Comparison of ENCODE assay signal across 8 cellular contexts in the genomic region with DNA sequence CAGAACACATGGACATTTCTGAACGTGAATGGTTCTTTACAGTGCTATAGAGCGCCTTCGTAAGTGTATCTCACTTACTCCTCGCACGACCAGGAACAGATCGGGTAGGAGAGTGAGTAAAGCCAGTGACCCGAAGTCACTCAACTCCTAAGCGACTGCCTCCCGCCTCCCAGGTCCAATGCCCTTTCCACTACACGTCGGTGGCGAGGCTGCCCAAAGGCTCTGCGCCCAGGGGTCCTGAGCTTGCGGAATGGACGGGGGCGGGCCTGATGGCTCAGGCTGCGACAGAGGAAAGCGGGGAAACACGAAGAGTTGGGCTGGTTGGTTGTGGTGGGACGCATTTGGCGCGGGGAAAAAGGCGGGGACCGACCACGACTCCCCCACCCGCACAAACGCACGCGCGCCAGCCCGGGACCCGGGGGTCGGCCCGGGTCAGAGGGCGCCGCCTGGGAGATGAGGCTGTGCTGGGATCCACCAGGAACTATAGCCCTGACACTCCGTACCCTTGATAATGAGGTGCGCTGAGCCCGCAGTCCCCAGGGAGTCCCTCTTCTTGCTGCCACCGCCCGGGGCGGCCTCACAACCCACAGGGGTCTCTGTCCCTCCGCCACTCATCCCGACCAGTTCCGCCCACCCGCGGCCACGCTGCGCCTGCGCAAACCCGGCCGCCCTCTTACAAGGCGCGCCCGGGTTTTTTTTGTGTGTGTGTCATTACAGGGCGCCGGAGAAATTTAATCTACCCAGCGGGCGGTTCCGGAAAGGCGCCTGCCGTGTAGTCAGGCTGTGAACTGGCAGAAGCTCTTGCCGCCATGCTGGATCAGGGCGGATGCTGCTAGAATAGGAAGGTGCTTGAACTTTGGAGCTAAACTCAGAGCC. TPM values are rescaled to one million over a fixed set of nuclear protein-coding genes. Genes with fewer than 3 reads are reported as not detected.
DNase-seq lines count a peak whose midpoint lies in the region; ATAC-seq and TF ChIP-seq lines count a peak whose summit lies in the region.

A gene with protein sequence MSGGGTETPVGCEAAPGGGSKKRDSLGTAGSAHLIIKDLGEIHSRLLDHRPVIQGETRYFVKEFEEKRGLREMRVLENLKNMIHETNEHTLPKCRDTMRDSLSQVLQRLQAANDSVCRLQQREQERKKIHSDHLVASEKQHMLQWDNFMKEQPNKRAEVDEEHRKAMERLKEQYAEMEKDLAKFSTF (minus strand): TSS at position 628 of the 876 bp plus-strand sequence. CDS start 13 bp downstream, at position 615.

- peak within 1 kb of the TSS; percentile 87 for H3K4me3 Mint-ChIP-seq in dendritic cell treated with granulocyte-macrophage colony-stimulating factor and Interleukin-4, amounts not matched to agents 40 ng/mL and 50 ng/mL, for 4 days

- no peaks in the 10 kb centered on the region for H3K27me3 ChIP-seq in left lung

- intact Hi-C loops in dendritic cell treated with granulocyte-macrophage colony-stimulating factor and Interleukin-4, amounts not matched to agents 40 ng/mL and 50 ng/mL, for 4 days (cut with micrococcal nuclease): loop anchor here (1.0 to 10.0 kb wide), 3 partner anchors 38 to 371 kb away; partner anchors contain the start of genes EEF1E1 and SLC35B3
- intact Hi-C loops in left lung (cut with DNase I): no loop called here

- H3K4me1 ChIP-seq in left lung: peaks cover 0 to 17% of the 10 kb centered on the region in 2 donors

- peak within 1 kb of the TSS; percentile 93 for H3K27ac Mint-ChIP-seq in dendritic cell treated with granulocyte-macrophage colony-stimulating factor and Interleukin-4, amounts not matched to agents 40 ng/mL and 50 ng/mL, for 4 days

- peaks cover 0 to 18% of the 10 kb centered on the region in 2 donors for H3K36me3 ChIP-seq in left lung

- H3K27me3 Mint-ChIP-seq in dendritic cell treated with granulocyte-macrophage colony-stimulating factor and Interleukin-4, amounts not matched to agents 40 ng/mL and 50 ng/mL, for 4 days: no peaks in the 10 kb centered on the region

- peak; percentile 58 to 95 (median 91) for DNase-seq in C1 segment of cervical spinal cord (lab: John Stamatoyannopoulos, UW)
- peak; percentile 98 for DNase-seq in NCI-H748 treated with DMSO at 0.1 percent for 48 hours (lab: John Stamatoyannopoulos, UW)
- peak; percentile 97 for DNase-seq in activated CD4-positive, alpha-beta T cell treated with anti-CD3 and anti-CD28 coated beads, Interleukin-2, amount 50 U/mL, for 24 hours (ENCODE audit: low read depth in 1 of 2, low spot score in 1 of 2)
- DNase-seq in left lung: peak; percentile 97
- DNase-seq in stimulated activated CD4-positive, alpha-beta T cell treated with anti-CD3 and anti-CD28 coated beads, Interleukin-2, amount 100 ng/mL, for 48 hours: peak; percentile 96

- H3K9me3 Mint-ChIP-seq in dendritic cell treated with granulocyte-macrophage colony-stimulating factor and Interleukin-4, amounts not matched to agents 40 ng/mL and 50 ng/mL, for 4 days: no peaks in the 10 kb centered on the region

- peaks cover 13% of the 10 kb centered on the region for H3K4me1 Mint-ChIP-seq in dendritic cell treated with granulocyte-macrophage colony-stimulating factor and Interleukin-4, amounts not matched to agents 40 ng/mL and 50 ng/mL, for 4 days (ENCODE audit: low read depth)

- ATAC-seq in GM19372 (IDR thresholded peaks at IDR 0.05; ENCODE audit: low read depth, unreplicated experiment) (peak; percentile 80), HG03558 (IDR thresholded peaks at IDR 0.05; ENCODE audit: extremely low read depth, unreplicated experiment) (peak; percentile 73), left lung (peak; percentile 99)

- peak within 1 kb of the TSS; percentile 86 to 87 for H3K27ac ChIP-seq in left lung

- peak within 1 kb of the TSS; percentile 84 to 88 for H3K4me3 ChIP-seq in left lung

- peaks cover 21% of the 10 kb centered on the region for H3K36me3 Mint-ChIP-seq in dendritic cell treated with granulocyte-macrophage colony-stimulating factor and Interleukin-4, amounts not matched to agents 40 ng/mL and 50 ng/mL, for 4 days (ENCODE audit: low read depth)

- peak in 1 of 2 donors; percentile 18 for TF ChIP-seq CTCF in left lung (IDR thresholded peaks at IDR 0.05)

- no peaks in the 10 kb centered on the region for H3K9me3 ChIP-seq in left lung

RNA-seq across cellular contexts. Expression of the gene that starts here (rescaled TPM):
- 10 to 100 TPM; 10.8 to 16.0 TPM for total RNA-seq in left lung

Comparison
In these comparisons a context has a peak if more than half of its experiments do, and no peak if none do; other contexts are left out.
1. Peak in every context shown above with its lines: DNase-seq, ATAC-seq, H3K4me3 ChIP-seq and H3K27ac ChIP-seq.